ENCODE assay signal across 2 cellular contexts in genomic region chr16:20886-21285, GRCh38. TPM values are rescaled to one million over a fixed set of nuclear protein-coding genes. Genes with fewer than 3 reads are reported as not detected.
"Had no signal": no experiment of that assay in that cellular context is flagged by ENCODE, and none has a peak within 500 bp of the region (broad histone marks: within the 10 kb centered on the region; RNA-seq: fewer than 3 reads in every experiment).

No MANE protein-coding gene starts in this region.

RNA-seq across cellular contexts. Expression of gene RHBDF1, which starts 51.5 kb away (rescaled TPM):
- total RNA-seq: naive thymus-derived CD8-positive, alpha-beta T cell had no signal
- polyA plus RNA-seq: naive thymus-derived CD4-positive, alpha-beta T cell had no signal
